ENCODE assay signal across 8 cellular contexts in the genomic region with DNA sequence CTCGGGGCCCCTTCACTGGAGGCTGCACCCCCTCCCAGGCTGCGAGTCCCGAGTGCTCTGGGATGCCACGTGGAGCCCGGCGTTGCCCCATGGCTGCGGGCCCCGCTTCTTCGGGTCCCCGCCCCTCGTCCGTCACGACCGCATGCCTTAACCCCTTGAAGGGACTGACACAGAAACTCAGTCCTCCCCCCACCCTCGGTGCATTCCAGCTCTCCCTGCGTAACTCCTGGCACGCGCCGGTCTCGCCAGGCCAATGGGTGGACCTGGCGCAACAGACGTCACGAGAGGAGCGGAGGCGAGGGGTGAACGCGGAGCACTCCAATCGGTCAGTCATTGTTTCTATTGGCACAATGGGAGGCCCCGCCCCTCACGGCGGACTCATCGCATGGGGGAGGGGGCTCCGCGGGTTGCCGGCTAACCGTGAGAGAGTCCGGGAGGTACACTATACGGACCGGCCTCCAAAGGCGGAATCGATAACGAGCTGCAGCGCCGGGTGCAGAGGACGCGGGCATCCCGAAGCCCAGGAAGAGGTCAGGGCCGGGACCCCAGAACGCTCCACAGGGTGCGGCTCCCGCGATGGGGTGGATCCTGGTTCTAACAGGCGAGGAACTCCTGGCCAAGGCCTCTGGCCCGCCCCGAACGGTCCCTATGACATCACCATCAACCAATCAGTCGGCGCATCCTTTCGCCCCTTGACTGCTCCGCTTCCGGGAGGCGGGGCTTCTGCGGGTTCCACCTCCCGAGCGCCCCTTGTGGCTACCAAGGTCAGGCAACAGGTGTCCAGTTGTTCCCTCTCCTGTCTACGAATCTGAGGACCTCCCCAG. TPM values are rescaled to one million over a fixed set of nuclear protein-coding genes. Genes with fewer than 3 reads are reported as not detected.
DNase-seq lines count a peak whose midpoint lies in the region; ATAC-seq and TF ChIP-seq lines count a peak whose summit lies in the region.

No MANE protein-coding gene starts in this region.

- intact Hi-C loops in HCT116 (cut with micrococcal nuclease): loop anchor here (10.0 kb wide), 1 partner anchor 109 kb away; the partner anchor contains the start of gene PFKFB4
- intact Hi-C loops in Right ventricle myocardium inferior (cut with DNase I): no loop called here

- peak overlapping the region; percentile 76 for H3K4me2 ChIP-seq in HCT116 (ENCODE audit: low read length)

- H3K27ac ChIP-seq in HCT116 (ENCODE audit: low read depth, low read length) (peak overlapping the region; percentile 77), thymus (ENCODE audit: low read depth) (no peak overlapping the region)

- H3K27me3 ChIP-seq in HCT116 (ENCODE audit: insufficient read depth, low read length) (no peaks in the 10 kb centered on the region), thymus (ENCODE audit: control insufficient read depth, insufficient read depth) (peaks cover 32% of the 10 kb centered on the region)

- H3K36me3 ChIP-seq in HCT116 (ENCODE audit: control insufficient read depth in 1 of 2, insufficient read depth in 2 of 2, low read length in 2 of 2): no peaks in the 10 kb centered on the region
- no peaks in the 10 kb centered on the region for H3K36me3 ChIP-seq in thymus (ENCODE audit: control insufficient read depth, insufficient read depth)

- peak overlapping the region; percentile 84 for H3K27ac Mint-ChIP-seq in activated naive CD8-positive, alpha-beta T cell treated with anti-CD3 and anti-CD28 coated beads, Interleukin-2, amount 10 ng/mL, durations not matched to agents 7 days and 5 days
- H3K27ac Mint-ChIP-seq in osteocyte (ENCODE audit: unreplicated experiment): peak overlapping the region; percentile 98

- no TSS peak for BruUV-seq in HCT116 (replicated peaks; lab: Mats Ljungman, UMichigan)

- POLR2A ChIA-PET in HCT116 (lab: Charles Lee): interaction anchor here (0.9 to 2.6 kb wide), 9 partner anchors 11 to 357 kb away, joined by 3 to 15 read pairs (median 3); partner anchors contain the start of genes NCKIPSD and SLC26A6
- POLR2A ChIA-PET in activated naive CD8-positive, alpha-beta T cell treated with anti-CD3 and anti-CD28 coated beads, Interleukin-2, amount 10 ng/mL, durations not matched to agents 7 days and 5 days (lab: Charles Lee): interaction anchor here (0.6 to 1.6 kb wide), 3 partner anchors 11 to 328 kb away, joined by 3 to 5 read pairs (median 5); partner anchors contain the start of gene SLC26A6

- H3K9ac ChIP-seq in HCT116 (ENCODE audit: low read length): peak overlapping the region; percentile 75

- H3K9me3 ChIP-seq in HCT116 (ENCODE audit: control insufficient read depth in 1 of 2, insufficient read depth in 1 of 2, low read depth in 1 of 2, low read length in 2 of 2) (peaks cover 0 to 6% of the 10 kb centered on the region in 2 experiments; a peak in 1 of 4 replicates), thymus (ENCODE audit: control insufficient read depth) (peaks cover 7% of the 10 kb centered on the region)

- peaks cover 3% of the 10 kb centered on the region for H3K36me3 Mint-ChIP-seq in activated naive CD8-positive, alpha-beta T cell treated with anti-CD3 and anti-CD28 coated beads, Interleukin-2, amount 10 ng/mL, durations not matched to agents 7 days and 5 days
- H3K36me3 Mint-ChIP-seq in osteocyte (ENCODE audit: unreplicated experiment): peaks cover 3% of the 10 kb centered on the region

- H3K9me2 ChIP-seq in HCT116 (ENCODE audit: insufficient read depth): no peaks in the 10 kb centered on the region

- TF ChIP-seq POLR2A in HCT116 (IDR thresholded peaks at IDR 0.05; ENCODE audit: borderline replicate concordance, extremely low read depth, insufficient read depth, insufficient read length): peak; percentile 35

- DNase-seq in GM04504 (ENCODE audit: low read depth): peak; percentile 97
- peak; percentile 98 for DNase-seq in HCT116 (ENCODE audit: low read depth, low spot score)
- DNase-seq in NCI-H1048 (lab: John Stamatoyannopoulos, UW): peak; percentile 89
- DNase-seq in SKM-1 (lab: John Stamatoyannopoulos, UW; ENCODE audit: unreplicated experiment): peak; percentile 96
- peak; percentile 93 for DNase-seq in activated naive CD8-positive, alpha-beta T cell treated with anti-CD3 and anti-CD28 coated beads, Interleukin-2, amount 10 ng/mL, durations not matched to agents 7 days and 5 days
- DNase-seq in Right ventricle myocardium inferior (ENCODE audit: missing footprints): peak; percentile 94
- peak; percentile 99 for DNase-seq in osteocyte (ENCODE audit: extremely low spot score, unreplicated experiment)

- CTCF ChIA-PET in HCT116 (lab: Charles Lee): interaction anchor here (1.0 to 2.2 kb wide), 9 partner anchors 12 to 263 kb away, joined by 3 to 12 read pairs (median 4); partner anchors contain the start of genes NCKIPSD, PFKFB4 and SLC26A6

- H2AFZ ChIP-seq in HCT116 (ENCODE audit: low read depth, low read length, poor library complexity, severe bottlenecking): no peak overlapping the region

- peaks cover 8% of the 10 kb centered on the region for H3K27me3 Mint-ChIP-seq in activated naive CD8-positive, alpha-beta T cell treated with anti-CD3 and anti-CD28 coated beads, Interleukin-2, amount 10 ng/mL, durations not matched to agents 7 days and 5 days
- no peaks in the 10 kb centered on the region for H3K27me3 Mint-ChIP-seq in osteocyte (ENCODE audit: unreplicated experiment)

- H3K4me3 Mint-ChIP-seq in activated naive CD8-positive, alpha-beta T cell treated with anti-CD3 and anti-CD28 coated beads, Interleukin-2, amount 10 ng/mL, durations not matched to agents 7 days and 5 days: peak overlapping the region; percentile 82
- H3K4me3 Mint-ChIP-seq in osteocyte (ENCODE audit: unreplicated experiment): peak overlapping the region; percentile 89

- 3% methylated on average over 66 of the region's 66 CpGs for WGBS in thymus

- RAD21 ChIA-PET in HCT116 (lab: Charles Lee; ENCODE audit: low non-redundant PET in 1 of 2, low total read pairs in 2 of 2, uncharacterized antibody in 2 of 2, unreplicated experiment in 2 of 2): interaction anchor here in 1 of 2 experiments (0.7 to 1.6 kb wide), 2 partner anchors 28 to 227 kb away, joined by 3 to 4 read pairs; partner anchors contain the start of gene SLC26A6

- peaks cover 8 to 20% of the 10 kb centered on the region in 2 experiments for H3K4me1 ChIP-seq in HCT116 (ENCODE audit: control insufficient read depth in 1 of 2, insufficient read depth in 2 of 2, low read length in 2 of 2)
- peaks cover 14% of the 10 kb centered on the region for H3K4me1 ChIP-seq in thymus (ENCODE audit: control insufficient read depth, insufficient read depth, low read length)

- no peaks in the 10 kb centered on the region for H3K9me3 Mint-ChIP-seq in activated naive CD8-positive, alpha-beta T cell treated with anti-CD3 and anti-CD28 coated beads, Interleukin-2, amount 10 ng/mL, durations not matched to agents 7 days and 5 days
- H3K9me3 Mint-ChIP-seq in osteocyte (ENCODE audit: unreplicated experiment): no peaks in the 10 kb centered on the region

- H4K20me1 ChIP-seq in HCT116 (ENCODE audit: insufficient read depth): no peaks in the 10 kb centered on the region

- no peaks in the 10 kb centered on the region for H3K79me2 ChIP-seq in HCT116 (ENCODE audit: insufficient read depth, low read length)

- H3K4me1 Mint-ChIP-seq in activated naive CD8-positive, alpha-beta T cell treated with anti-CD3 and anti-CD28 coated beads, Interleukin-2, amount 10 ng/mL, durations not matched to agents 7 days and 5 days: peaks cover 8% of the 10 kb centered on the region
- H3K4me1 Mint-ChIP-seq in osteocyte (ENCODE audit: unreplicated experiment): peaks cover 17% of the 10 kb centered on the region

- TF ChIP-seq CTCF in HCT116 (IDR thresholded peaks at IDR 0.05 in 2 of 3, conservative IDR thresholded peaks at IDR 0.05 in 1 of 3; ENCODE audit: borderline replicate concordance in 1 of 3, insufficient read depth in 1 of 3, low read depth in 2 of 3, low read length in 2 of 3) (peak in 2 of 3 experiments; percentile 87 to 92; a peak in 4 of 6 replicates), osteocyte (IDR thresholded peaks at IDR 0.05) (peak; percentile 85)

- H3K4me3 ChIP-seq in HCT116 (replicated peaks in 1 of 2; ENCODE audit: low read depth in 1 of 2, low read length in 2 of 2) (peak overlapping the region; percentile 55 to 56), thymus (ENCODE audit: low read length) (peak overlapping the region; percentile 41)

- ATAC-seq in HCT116 (peak; percentile 90), Right ventricle myocardium inferior (peak; percentile 88)
- ATAC-seq in activated naive CD8-positive, alpha-beta T cell treated with anti-CD3 and anti-CD28 coated beads, Interleukin-2, amount 10 ng/mL, durations not matched to agents 7 days and 5 days (ENCODE audit: low read depth): peak; percentile 86

- TF ChIP-seq RAD21 in HCT116 (IDR thresholded peaks at IDR 0.05; ENCODE audit: low read depth): no peak

RNA-seq across cellular contexts. Expression of gene CELSR3, which starts 1.0 kb away (rescaled TPM):
- 7.8 TPM for total RNA-seq in HCT116 (2021; ENCODE audit: unreplicated experiment)
- 6.3 and 6.8 TPM in 2 replicates for polyA plus RNA-seq in HCT116 (2012)
- 10 to 100 TPM; 15.6 to 16.2 TPM for total RNA-seq in activated naive CD8-positive, alpha-beta T cell treated with anti-CD3 and anti-CD28 coated beads, Interleukin-2, amount 10 ng/mL, durations not matched to agents 7 days and 5 days
- total RNA-seq in Right ventricle myocardium inferior: 0.38 TPM
- total RNA-seq in osteocyte: 7.1 and 7.4 TPM in 2 replicates
- polyA plus RNA-seq in thymus: 1.4 TPM

RNA-seq across cellular contexts. Expression of gene NCKIPSD, which starts 22.0 kb away (rescaled TPM):
- total RNA-seq in HCT116 (2021; ENCODE audit: unreplicated experiment): 36.9 TPM
- 58.4 and 80.7 TPM in 2 replicates for polyA plus RNA-seq in HCT116 (2012)
- total RNA-seq in activated naive CD8-positive, alpha-beta T cell treated with anti-CD3 and anti-CD28 coated beads, Interleukin-2, amount 10 ng/mL, durations not matched to agents 7 days and 5 days: 10 to 100 TPM; 46.9 to 48.7 TPM
- total RNA-seq in Right ventricle myocardium inferior: 15.4 TPM
- total RNA-seq in osteocyte: 26.3 and 27.2 TPM in 2 replicates
- polyA plus RNA-seq in thymus: 7.0 TPM

RNA-seq across cellular contexts. Expression of gene SLC26A6, which starts 28.4 kb away (rescaled TPM):
- total RNA-seq in HCT116 (2021; ENCODE audit: unreplicated experiment) (55.1 TPM), Right ventricle myocardium inferior (14.1 TPM), osteocyte (63.8 and 66.2 TPM in 2 replicates)
- polyA plus RNA-seq in HCT116 (2012): 57.0 and 58.9 TPM in 2 replicates
- total RNA-seq in activated naive CD8-positive, alpha-beta T cell treated with anti-CD3 and anti-CD28 coated beads, Interleukin-2, amount 10 ng/mL, durations not matched to agents 7 days and 5 days: 10 to 100 TPM; 54.4 to 54.7 TPM
- 24.7 TPM for polyA plus RNA-seq in thymus

RNA-seq across cellular contexts. Expression of gene TMEM89, which starts 42.1 kb away (rescaled TPM):
- total RNA-seq in HCT116 (2021; ENCODE audit: unreplicated experiment): 0.49 TPM
- polyA plus RNA-seq in HCT116 (2012): 0.19 and 0.27 TPM in 2 replicates
- not detected for total RNA-seq in activated naive CD8-positive, alpha-beta T cell treated with anti-CD3 and anti-CD28 coated beads, Interleukin-2, amount 10 ng/mL, durations not matched to agents 7 days and 5 days
- not detected for total RNA-seq in Right ventricle myocardium inferior
- total RNA-seq in osteocyte: not detected in 2 replicates
- polyA plus RNA-seq in thymus: 0.23 TPM

RNA-seq across cellular contexts. Expression of gene IP6K2, which starts 53.3 kb away (rescaled TPM):
- total RNA-seq in HCT116 (2021; ENCODE audit: unreplicated experiment) (89.5 TPM), Right ventricle myocardium inferior (29.3 TPM), osteocyte (101 and 104 TPM in 2 replicates)
- polyA plus RNA-seq in HCT116 (2012): 115 and 121 TPM in 2 replicates
- total RNA-seq in activated naive CD8-positive, alpha-beta T cell treated with anti-CD3 and anti-CD28 coated beads, Interleukin-2, amount 10 ng/mL, durations not matched to agents 7 days and 5 days: 10 to 100 TPM; 68.4 to 72.0 TPM
- 134 TPM for polyA plus RNA-seq in thymus
